In the genomic region with DNA sequence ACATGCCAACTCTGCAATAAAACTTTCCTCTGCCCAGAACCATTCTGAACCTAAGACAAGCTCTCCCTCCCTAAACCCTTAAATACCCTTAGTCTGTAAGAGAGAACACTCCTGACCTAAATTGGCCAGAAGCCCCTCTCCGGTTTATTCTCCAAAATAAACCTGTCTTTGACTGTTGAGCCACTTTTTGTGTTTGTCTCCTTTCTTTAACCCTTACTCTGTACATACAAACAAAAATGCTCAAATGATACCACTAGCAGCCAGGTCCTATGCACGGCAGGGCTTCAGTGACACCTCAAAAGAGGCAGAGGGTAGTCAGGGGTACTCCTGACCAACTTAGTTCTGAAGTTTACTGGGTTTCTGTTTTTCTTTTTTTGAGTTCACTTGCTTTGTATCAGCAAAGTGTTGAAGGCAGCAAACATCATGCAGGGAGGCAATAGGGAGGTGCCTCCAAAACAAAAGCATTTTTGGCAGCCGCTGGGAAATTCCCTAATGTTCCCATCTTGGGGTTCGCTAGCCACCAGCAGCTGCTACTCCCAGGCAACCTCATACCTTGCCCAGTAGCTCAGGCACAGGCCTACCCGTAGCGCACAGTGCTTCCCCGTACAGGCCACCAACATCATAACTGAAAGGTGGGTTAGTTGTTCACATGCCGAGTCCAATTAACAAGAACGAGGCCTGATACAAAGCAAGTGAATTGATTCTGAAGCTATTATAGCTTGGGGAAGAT, we compare ENCODE assay signal across 16 cellular contexts.
"Had no signal": no experiment of that assay in that cellular context is flagged by ENCODE, and none has a peak within 500 bp of the region (broad histone marks: within the 10 kb centered on the region; RNA-seq: fewer than 3 reads in every experiment).

No MANE protein-coding gene starts in this region.

- H3K9me3 ChIP-seq: gastrocnemius medialis, heart left ventricle, right atrium auricular region, suprapubic skin, upper lobe of left lung had no signal

- H3K4me2 ChIP-seq: smooth muscle cell had no signal

- H3K27me3 ChIP-seq: gastrocnemius medialis, right atrium auricular region, suprapubic skin, upper lobe of left lung had no signal

- H3K4me1 ChIP-seq: gastrocnemius medialis, right atrium auricular region, suprapubic skin, upper lobe of left lung had no signal

- ATAC-seq: activated CD4-positive, CD25-positive, alpha-beta regulatory T cell treated with anti-CD3 and anti-CD28 coated beads, Interleukin-2, amount 50 U/mL, for 24 hours; gastrocnemius medialis; heart left ventricle; naive thymus-derived CD8-positive, alpha-beta T cell had no signal

- H3K36me3 ChIP-seq: gastrocnemius medialis, heart left ventricle, right atrium auricular region, suprapubic skin, upper lobe of left lung had no signal

- DNase-seq: activated CD4-positive, alpha-beta T cell treated with anti-CD3 and anti-CD28 coated beads, Interleukin-2, amount 50 U/mL, for 1 hour; activated naive CD4-positive, alpha-beta T cell treated with Interleukin-2 at 50 U/mL for 16 hours; aorta; dermis blood vessel endothelial cell; erythroblast; gastrocnemius medialis; heart left ventricle; midbrain; naive thymus-derived CD8-positive, alpha-beta T cell; T-helper 9 cell; upper lobe of left lung had no signal

- H3K27ac ChIP-seq: gastrocnemius medialis, heart left ventricle, right atrium auricular region, suprapubic skin, upper lobe of left lung had no signal

- H3K4me3 ChIP-seq: gastrocnemius medialis, heart left ventricle, lung, right atrium auricular region, smooth muscle cell, suprapubic skin, upper lobe of left lung had no signal
